Comparison of ENCODE assay signal across 8 cellular contexts in the genomic region with DNA sequence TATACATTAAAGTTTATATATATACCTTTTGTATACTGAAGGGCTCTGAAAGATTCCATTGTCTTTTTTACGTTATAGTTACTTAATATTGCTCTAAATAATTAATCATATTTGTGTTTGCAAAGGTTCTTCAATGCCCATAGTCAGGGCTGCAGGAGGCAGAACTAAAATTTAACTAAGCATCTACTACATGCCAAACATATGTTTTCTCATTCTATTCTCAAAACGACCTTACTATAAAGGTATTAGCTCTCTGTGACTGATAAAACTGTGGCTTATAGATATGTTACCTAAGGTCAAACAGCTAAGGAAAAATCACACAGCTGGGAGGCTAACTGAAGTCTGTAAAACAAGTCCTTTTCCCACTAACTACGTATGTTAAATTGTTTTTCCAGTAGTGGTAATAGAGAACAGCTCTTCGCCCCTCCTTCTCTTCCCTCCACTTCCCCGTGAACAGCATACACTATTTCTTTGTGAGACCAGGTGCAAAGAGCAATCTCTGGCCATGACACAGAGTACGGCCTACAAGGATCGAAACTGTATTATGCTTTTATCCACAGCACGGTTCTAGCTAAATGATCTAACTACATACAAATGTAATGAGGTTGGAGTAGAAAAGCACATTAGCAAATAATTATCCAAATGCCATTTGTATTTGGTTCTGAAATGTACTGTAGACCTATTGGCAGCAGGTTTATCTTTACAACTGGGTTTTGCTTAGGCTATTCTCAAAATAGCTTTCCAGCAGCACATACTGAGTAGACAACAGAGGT. TPM values are rescaled to one million over a fixed set of nuclear protein-coding genes. Genes with fewer than 3 reads are reported as not detected.
DNase-seq lines count a peak whose midpoint lies in the region; ATAC-seq and TF ChIP-seq lines count a peak whose summit lies in the region.

No MANE protein-coding gene starts in this region.

- ATAC-seq in GM19452 (IDR thresholded peaks at IDR 0.05; ENCODE audit: unreplicated experiment) (no peak), HG03280 (IDR thresholded peaks at IDR 0.05; ENCODE audit: unreplicated experiment) (no peak)

- peaks cover 28 to 51% (median 37%) of the 10 kb centered on the region in 10 experiments for H3K4me1 ChIP-seq in BLaER1 treated with 17β-estradiol and CSF1 and Interleukin-3, amounts not matched to agents 10 nM and 100 nM
- H3K4me1 ChIP-seq in HUES64 (ENCODE audit: insufficient read depth, low read length) (peaks cover 5% of the 10 kb centered on the region), liver (ENCODE audit: control insufficient read depth in 4 of 4, insufficient read depth in 4 of 4, low read length in 3 of 4) (peaks cover 2 to 46% (median 32%) of the 10 kb centered on the region in 4 donors), tibial artery (peaks cover 0 to 57% (median 25%) of the 10 kb centered on the region in 4 donors)

- H3K9ac ChIP-seq in BLaER1 treated with 17β-estradiol and CSF1 and Interleukin-3, amounts not matched to agents 10 nM and 100 nM, result peak overlapping the region; percentile 93 to 97 (median 95); a peak in 21 of 22 replicates
- H3K9ac ChIP-seq in HUES64 (ENCODE audit: low read depth, low read length) (no peak overlapping the region), liver (ENCODE audit: low read depth in 1 of 2, low read length in 2 of 2) (peak overlapping the region; percentile 34 to 94)

- in situ Hi-C loops in astrocyte of the cerebellum (cut with HindIII; ENCODE audit: low sequenced_read_pairs), result no loop called here

- WGBS in HUES64, result 85% methylated on average over 5 of the region's 8 CpGs
- WGBS in liver, result 19% methylated on average over 8 of the region's 8 CpGs

- peak overlapping the region; percentile 72 to 95 (median 87) for H3K4me2 ChIP-seq in BLaER1 treated with 17β-estradiol and CSF1 and Interleukin-3, amounts not matched to agents 10 nM and 100 nM

- TF ChIP-seq CTCF in astrocyte of the cerebellum (IDR thresholded peaks at IDR 0.05; ENCODE audit: low read depth, low read length, missing control alignments), result no peak
- TF ChIP-seq CTCF in liver (IDR thresholded peaks at IDR 0.05; ENCODE audit: low read depth, low read length, missing input control), result no peak
- no peak for TF ChIP-seq CTCF in tibial artery (IDR thresholded peaks at IDR 0.05)

- H3K27ac ChIP-seq in BLaER1 treated with 17β-estradiol and CSF1 and Interleukin-3, amounts not matched to agents 10 nM and 100 nM, result peak overlapping the region in 9 of 11 experiments; percentile 89 to 96 (median 93); a peak in 15 of 22 replicates
- H3K27ac ChIP-seq in HUES64 (ENCODE audit: low read depth, low read length) (no peak overlapping the region), liver (ENCODE audit: low read depth in 1 of 2, low read length in 2 of 2) (peak overlapping the region; percentile 94 to 100), tibial artery (peak overlapping the region; percentile 98 to 99)

- intact Hi-C loops in tibial artery (cut with DNase I; ENCODE audit: low total_unique reads), result no loop called here

- H3K27me3 ChIP-seq in BLaER1 treated with 17β-estradiol and CSF1 and Interleukin-3, amounts not matched to agents 10 nM and 100 nM, result no peaks in the 10 kb centered on the region
- peaks cover 24% of the 10 kb centered on the region for H3K27me3 ChIP-seq in HUES64 (ENCODE audit: insufficient read depth, low read length)
- H3K27me3 ChIP-seq in liver (ENCODE audit: control insufficient read depth in 4 of 4, insufficient read depth in 4 of 4, low read length in 3 of 4), result no peaks in the 10 kb centered on the region
- no peaks in the 10 kb centered on the region for H3K27me3 ChIP-seq in tibial artery

- DNase-seq in astrocyte of the cerebellum (ENCODE audit: low read depth) (no peak), tibial artery (no peak)
- DNase-seq in effector CD8-positive, alpha-beta T cell (lab: John Stamatoyannopoulos, UW), result no peak

- H3K36me3 ChIP-seq in BLaER1 treated with 17β-estradiol and CSF1 and Interleukin-3, amounts not matched to agents 10 nM and 100 nM, result peaks cover 0 to 5% (median 0%) of the 10 kb centered on the region in 11 experiments; a peak in 2 of 22 replicates
- H3K36me3 ChIP-seq in HUES64 (ENCODE audit: insufficient read depth, low read length) (no peaks in the 10 kb centered on the region), liver (ENCODE audit: control insufficient read depth in 4 of 4, insufficient read depth in 3 of 4, low read depth in 1 of 4, low read length in 3 of 4) (no peaks in the 10 kb centered on the region), tibial artery (no peaks in the 10 kb centered on the region)

- peak overlapping the region; percentile 78 to 95 (median 90) for H3K4me3 ChIP-seq in BLaER1 treated with 17β-estradiol and CSF1 and Interleukin-3, amounts not matched to agents 10 nM and 100 nM
- peak overlapping the region; percentile 92 for H3K4me3 ChIP-seq in HUES64 (ENCODE audit: low read length)
- H3K4me3 ChIP-seq in astrocyte of the cerebellum (ENCODE audit: low read depth, low read length), result peak overlapping the region; percentile 76
- H3K4me3 ChIP-seq in liver (ENCODE audit: low read depth in 1 of 3, low read length in 3 of 3), result peak overlapping the region; percentile 79 to 98 (median 83)
- peak overlapping the region; percentile 96 to 99 for H3K4me3 ChIP-seq in tibial artery

- TF ChIP-seq RAD21 in liver (IDR thresholded peaks at IDR 0.05), result no peak

- peaks cover 13 to 57% (median 31%) of the 10 kb centered on the region in 11 experiments; a peak in 18 of 22 replicates for H4K20me1 ChIP-seq in BLaER1 treated with 17β-estradiol and CSF1 and Interleukin-3, amounts not matched to agents 10 nM and 100 nM

- peaks cover 0 to 8% (median 0%) of the 10 kb centered on the region in 11 experiments; a peak in 7 of 22 replicates for H3K9me3 ChIP-seq in BLaER1 treated with 17β-estradiol and CSF1 and Interleukin-3, amounts not matched to agents 10 nM and 100 nM (replicated peaks in 1 of 11)
- H3K9me3 ChIP-seq in HUES64 (ENCODE audit: insufficient read depth, low read depth, low read length) (no peaks in the 10 kb centered on the region), liver (ENCODE audit: control insufficient read depth in 4 of 4, low read length in 3 of 4) (no peaks in the 10 kb centered on the region), tibial artery (no peaks in the 10 kb centered on the region)

TF ChIP-seq in liver, 16 proteins besides CTCF, POLR2A, EP300 and RAD21:
- peak; percentile 75 to 80 for TF ChIP-seq HNF4A (conservative IDR thresholded peaks at IDR 0.05)
- TF ChIP-seq, protein P1, sequence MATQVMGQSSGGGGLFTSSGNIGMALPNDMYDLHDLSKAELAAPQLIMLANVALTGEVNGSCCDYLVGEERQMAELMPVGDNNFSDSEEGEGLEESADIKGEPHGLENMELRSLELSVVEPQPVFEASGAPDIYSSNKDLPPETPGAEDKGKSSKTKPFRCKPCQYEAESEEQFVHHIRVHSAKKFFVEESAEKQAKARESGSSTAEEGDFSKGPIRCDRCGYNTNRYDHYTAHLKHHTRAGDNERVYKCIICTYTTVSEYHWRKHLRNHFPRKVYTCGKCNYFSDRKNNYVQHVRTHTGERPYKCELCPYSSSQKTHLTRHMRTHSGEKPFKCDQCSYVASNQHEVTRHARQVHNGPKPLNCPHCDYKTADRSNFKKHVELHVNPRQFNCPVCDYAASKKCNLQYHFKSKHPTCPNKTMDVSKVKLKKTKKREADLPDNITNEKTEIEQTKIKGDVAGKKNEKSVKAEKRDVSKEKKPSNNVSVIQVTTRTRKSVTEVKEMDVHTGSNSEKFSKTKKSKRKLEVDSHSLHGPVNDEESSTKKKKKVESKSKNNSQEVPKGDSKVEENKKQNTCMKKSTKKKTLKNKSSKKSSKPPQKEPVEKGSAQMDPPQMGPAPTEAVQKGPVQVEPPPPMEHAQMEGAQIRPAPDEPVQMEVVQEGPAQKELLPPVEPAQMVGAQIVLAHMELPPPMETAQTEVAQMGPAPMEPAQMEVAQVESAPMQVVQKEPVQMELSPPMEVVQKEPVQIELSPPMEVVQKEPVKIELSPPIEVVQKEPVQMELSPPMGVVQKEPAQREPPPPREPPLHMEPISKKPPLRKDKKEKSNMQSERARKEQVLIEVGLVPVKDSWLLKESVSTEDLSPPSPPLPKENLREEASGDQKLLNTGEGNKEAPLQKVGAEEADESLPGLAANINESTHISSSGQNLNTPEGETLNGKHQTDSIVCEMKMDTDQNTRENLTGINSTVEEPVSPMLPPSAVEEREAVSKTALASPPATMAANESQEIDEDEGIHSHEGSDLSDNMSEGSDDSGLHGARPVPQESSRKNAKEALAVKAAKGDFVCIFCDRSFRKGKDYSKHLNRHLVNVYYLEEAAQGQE (IDR thresholded peaks at IDR 0.05), result peak; percentile 37
- no peak for TF ChIP-seq FOXA1 (IDR thresholded peaks at IDR 0.05)
- TF ChIP-seq FOXA2 (IDR thresholded peaks at IDR 0.05), result no peak
- TF ChIP-seq SP1 (IDR thresholded peaks at IDR 0.05), result peak; percentile 73
- peak; percentile 38 for TF ChIP-seq YY1 (IDR thresholded peaks at IDR 0.05)
- TF ChIP-seq RXRA (IDR thresholded peaks at IDR 0.05), result peak in 1 of 2 donors; percentile 4
- peak; percentile 16 to 20 for TF ChIP-seq JUND (IDR thresholded peaks at IDR 0.05)
- peak in 1 of 2 donors; percentile 15 for TF ChIP-seq GABPA (IDR thresholded peaks at IDR 0.05 in 1 of 2, conservative IDR thresholded peaks at IDR 0.05 in 1 of 2)
- TF ChIP-seq, protein P2, sequence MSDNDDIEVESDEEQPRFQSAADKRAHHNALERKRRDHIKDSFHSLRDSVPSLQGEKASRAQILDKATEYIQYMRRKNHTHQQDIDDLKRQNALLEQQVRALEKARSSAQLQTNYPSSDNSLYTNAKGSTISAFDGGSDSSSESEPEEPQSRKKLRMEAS (IDR thresholded peaks at IDR 0.05), result no peak
- TF ChIP-seq HNF4G (IDR thresholded peaks at IDR 0.05), result peak; percentile 21
- no peak for TF ChIP-seq NR2F2 (IDR thresholded peaks at IDR 0.05)

RNA-seq across cellular contexts. Expression of a gene that starts 1.7 kb away (rescaled TPM):
- 5.6 TPM for polyA plus RNA-seq in HUES64 (2013, experiment 1 of 2)
- 6.7 TPM for polyA plus RNA-seq in HUES64 (2013, experiment 2 of 2)
- 10 to 100 TPM; 14.8 to 17.7 TPM for total RNA-seq in liver
- polyA plus RNA-seq in liver, result 1 to 10 TPM; 4.4 to 6.2 TPM

RNA-seq across cellular contexts. Expression of a gene that starts 45.1 kb away (rescaled TPM):
- polyA plus RNA-seq in HUES64 (2013, experiment 1 of 2), result 35.8 TPM
- polyA plus RNA-seq in HUES64 (2013, experiment 2 of 2), result 33.9 TPM
- 10 to 100 TPM; 10.5 to 16.6 TPM for total RNA-seq in liver
- polyA plus RNA-seq in liver, result 10 to 100 TPM; 15.7 to 20.6 TPM
